38 cellular contexts compared by ENCODE assay signal in the genomic region with DNA sequence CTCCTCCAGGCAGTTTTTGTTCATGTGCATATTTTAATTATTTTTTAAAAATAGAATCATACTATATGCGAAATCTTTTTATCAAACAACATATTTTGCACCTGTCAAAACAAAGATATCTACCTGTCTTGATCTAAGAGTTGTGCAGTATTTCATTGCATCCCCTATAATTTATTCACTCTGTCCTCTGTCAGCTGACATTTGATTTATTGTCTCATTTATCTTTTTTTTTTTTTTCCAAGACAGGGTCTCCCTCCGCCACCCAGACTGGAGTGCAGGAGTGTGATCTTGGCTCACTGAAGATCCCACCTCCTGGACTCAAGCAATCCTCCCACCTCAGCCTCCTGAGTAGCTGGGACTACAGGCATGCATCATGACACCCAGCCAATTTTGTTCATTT. TPM values are rescaled to one million over a fixed set of nuclear protein-coding genes. Genes with fewer than 3 reads are reported as not detected.
"Had no signal": no experiment of that assay in that cellular context is flagged by ENCODE, and none has a peak within 500 bp of the region (broad histone marks: within the 10 kb centered on the region; RNA-seq: fewer than 3 reads in every experiment).

No MANE protein-coding gene starts in this region.

- H3K4me2 ChIP-seq: KMS-11 had no signal

- DNase-seq: Karpas-422, Kasumi-1, MG63, MM.1S, MV-4-11, NCI-H1048, NCI-H1092, NCI-H1092 treated with DMSO at 0.1 percent for 48 hours, NCI-H1105, NCI-H1105 treated with DMSO at 0.1 percent for 48 hours, NCI-H1417 treated with DMSO at 0.1 percent for 48 hours, NCI-H1436, NCI-H1436 treated with DMSO at 0.1 percent for 48 hours, NCI-H146, NCI-H1694, NCI-H1694 treated with DMSO at 0.1 percent for 48 hours, NCI-H187, NCI-H187 treated with DMSO at 0.1 percent for 48 hours, NCI-H1930, NCI-H2029, NCI-H2029 treated with DMSO at 0.1 percent for 48 hours, NCI-H2081, NCI-H2081 treated with DMSO at 0.1 percent for 48 hours, NCI-H2107, NCI-H2171, NCI-H2171 treated with DMSO at 0.1 percent for 48 hours, NCI-H2227 treated with DMSO at 0.1 percent for 48 hours, NCI-H226, NCI-H345, NCI-H446, NCI-H446 treated with DMSO at 0.1 percent for 48 hours, NCI-H510A, NCI-H510A treated with DMSO at 0.1 percent for 48 hours had no signal

- H3K9me3 ChIP-seq: MG63 had no signal

- H3K27ac ChIP-seq: KMS-11 had no signal

- H3K9ac ChIP-seq: KMS-11 had no signal

- H3K36me3 ChIP-seq: MG63 had no signal

- H3K4me3 ChIP-seq: MG63 had no signal

RNA-seq across cellular contexts. Expression of a gene that starts 49.0 kb away (rescaled TPM):
- total RNA-seq: LHCN-M2, M059J, MCF 10A, NCI-H460 had no signal
